In the genomic region with DNA sequence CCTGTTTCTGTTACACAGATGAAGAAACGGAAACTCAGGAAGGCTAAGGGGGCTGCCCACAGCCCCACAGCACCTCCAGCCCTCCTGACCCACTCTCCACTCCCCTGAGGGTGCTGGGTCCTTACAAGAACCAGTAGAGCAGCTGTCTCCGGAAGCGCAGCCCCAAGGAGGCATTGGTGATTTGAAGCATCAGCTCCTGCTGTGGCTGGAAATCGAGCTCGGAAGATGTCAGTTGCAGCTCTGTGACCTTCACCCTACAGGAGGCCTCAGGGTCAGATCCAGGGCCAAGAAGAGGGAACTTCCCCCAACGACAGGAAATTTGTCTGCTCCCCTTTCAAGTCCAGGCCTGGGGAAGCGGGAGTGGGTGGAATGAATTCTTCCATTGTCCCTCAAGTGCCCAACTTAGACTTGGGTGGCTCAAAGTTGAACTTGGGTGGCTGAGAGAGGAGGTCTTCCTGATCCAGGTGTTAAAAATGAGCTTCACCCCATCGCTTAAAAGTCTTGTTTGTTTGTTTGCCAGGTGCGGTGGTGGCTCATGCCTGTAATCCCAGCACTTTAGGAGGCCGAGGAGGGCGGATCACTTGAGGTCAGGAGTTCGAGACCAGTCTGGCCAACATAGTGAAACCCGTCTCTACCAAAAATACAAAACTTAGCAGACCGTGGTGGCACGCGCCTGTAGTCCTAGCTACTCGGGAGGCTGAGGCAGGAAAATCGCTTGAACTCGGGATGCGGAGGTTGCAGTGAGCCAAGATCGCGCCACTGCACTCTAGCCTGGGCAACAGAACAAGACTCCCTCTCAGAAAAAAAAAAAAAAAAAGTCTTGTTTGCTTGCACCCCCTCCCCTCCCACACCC, we compare ENCODE assay signal across 8 cellular contexts. TPM values are rescaled to one million over a fixed set of nuclear protein-coding genes. Genes with fewer than 3 reads are reported as not detected.
DNase-seq lines count a peak whose midpoint lies in the region; ATAC-seq, FAIRE-seq and TF ChIP-seq lines count a peak whose summit lies in the region.

No MANE protein-coding gene starts in this region.

- FAIRE-seq in D721Med (lab: Jason Lieb, UNC): no peak

- H3K9ac ChIP-seq in HUES6 (ENCODE audit: low read length): no peak overlapping the region

- no peak overlapping the region for H3K27ac ChIP-seq in HUES6 (ENCODE audit: low read depth, low read length)
- H3K27ac ChIP-seq in naive thymus-derived CD4-positive, alpha-beta T cell (ENCODE audit: low read depth, low read length): no peak overlapping the region

- CTCF ChIA-PET in AG04449 (lab: Yijun Ruan, JAX): interaction anchor here (1.0 to 3.7 kb wide), 4 partner anchors 16 to 111 kb away, joined by 3 to 22 read pairs (median 6); partner anchors contain the start of genes CTSA and NEURL2
- CTCF ChIA-PET in naive thymus-derived CD4-positive, alpha-beta T cell (lab: Charles Lee): no interaction called here

- no peaks in the 10 kb centered on the region for H3K9me3 ChIP-seq in HUES6 (ENCODE audit: control insufficient read depth, insufficient read depth, low read depth, low read length)
- H3K9me3 ChIP-seq in naive thymus-derived CD4-positive, alpha-beta T cell (ENCODE audit: control insufficient read depth in 2 of 3, low read length in 3 of 3): no peaks in the 10 kb centered on the region

- no peaks in the 10 kb centered on the region for H3K27me3 ChIP-seq in HUES6 (ENCODE audit: control insufficient read depth, insufficient read depth, low read length)
- H3K27me3 ChIP-seq in naive thymus-derived CD4-positive, alpha-beta T cell (ENCODE audit: control insufficient read depth in 2 of 2, insufficient read depth in 2 of 2, low read length in 2 of 2): no peaks in the 10 kb centered on the region

- peak overlapping the region; percentile 23 for H3K4me3 ChIP-seq in AG04449 (ENCODE audit: low read depth, low read length)
- peak overlapping the region; percentile 38 for H3K4me3 ChIP-seq in HUES6 (ENCODE audit: low read depth, low read length)
- peak overlapping the region; percentile 18 for H3K4me3 ChIP-seq in astrocyte of the cerebellum (ENCODE audit: low read depth, low read length)
- peak overlapping the region; percentile 76 for H3K4me3 ChIP-seq in naive thymus-derived CD4-positive, alpha-beta T cell (ENCODE audit: low read length)

- H3K36me3 ChIP-seq in HUES6 (ENCODE audit: control insufficient read depth, insufficient read depth, low read length): peaks cover 40% of the 10 kb centered on the region
- H3K36me3 ChIP-seq in naive thymus-derived CD4-positive, alpha-beta T cell (ENCODE audit: control insufficient read depth in 2 of 3, insufficient read depth in 3 of 3, low read length in 3 of 3): no peaks in the 10 kb centered on the region

- in situ Hi-C loops in astrocyte of the cerebellum (cut with HindIII; ENCODE audit: low sequenced_read_pairs): no loop called here

- ATAC-seq in naive thymus-derived CD4-positive, alpha-beta T cell: no peak

- intact Hi-C loops in naive thymus-derived CD4-positive, alpha-beta T cell (cut with micrococcal nuclease): loop anchor here in 1 of 2 donors (2.0 kb wide), 1 partner anchor 63 kb away; the partner anchor contains the start of gene ZNF335

- peaks cover 0 to 18% (median 10%) of the 10 kb centered on the region in 5 donors for H3K27me3 Mint-ChIP-seq in naive thymus-derived CD4-positive, alpha-beta T cell

- TF ChIP-seq CTCF in AG04449 (IDR thresholded peaks at IDR 0.05; ENCODE audit: insufficient read depth, low read length, missing control alignments): no peak
- TF ChIP-seq CTCF in astrocyte of the cerebellum (IDR thresholded peaks at IDR 0.05; ENCODE audit: low read depth, low read length, missing control alignments): no peak
- no peak for TF ChIP-seq CTCF in D721Med (IDR thresholded peaks at IDR 0.05; ENCODE audit: insufficient read depth, missing control alignments)

- POLR2A ChIA-PET in AG04449 (lab: Yijun Ruan, JAX): interaction anchor here (0.7 kb wide), 1 partner anchor 24 kb away, joined by 3 read pairs; the partner anchor contains the start of gene PCIF1
- POLR2A ChIA-PET in naive thymus-derived CD4-positive, alpha-beta T cell (lab: Charles Lee): interaction anchor here (3.2 kb wide), 1 partner anchor 24 kb away, joined by 18 read pairs; the partner anchor contains the start of gene PCIF1

- no peaks in the 10 kb centered on the region for H3K36me3 Mint-ChIP-seq in naive thymus-derived CD4-positive, alpha-beta T cell

- H3K4me1 ChIP-seq in HUES6 (ENCODE audit: control insufficient read depth, insufficient read depth, low read length): peaks cover 5% of the 10 kb centered on the region
- H3K4me1 ChIP-seq in naive thymus-derived CD4-positive, alpha-beta T cell (ENCODE audit: control insufficient read depth in 2 of 2, insufficient read depth in 2 of 2, low read length in 2 of 2): peaks cover 13 to 17% of the 10 kb centered on the region in 2 donors

- H3K4me3 Mint-ChIP-seq in naive thymus-derived CD4-positive, alpha-beta T cell: peak overlapping the region; percentile 34 to 83 (median 80)

- peaks cover 0 to 21% (median 16%) of the 10 kb centered on the region in 7 donors for H3K4me1 Mint-ChIP-seq in naive thymus-derived CD4-positive, alpha-beta T cell

- H3K27ac Mint-ChIP-seq in naive thymus-derived CD4-positive, alpha-beta T cell: peak overlapping the region in 3 of 9 donors; percentile 40 to 69 (median 67)

- no peaks in the 10 kb centered on the region for H3K9me3 Mint-ChIP-seq in naive thymus-derived CD4-positive, alpha-beta T cell

- DNase-seq in AG04449 (ENCODE audit: low read depth, low spot score) (no peak), astrocyte of the cerebellum (ENCODE audit: low read depth) (no peak), D721Med (ENCODE audit: insufficient read length, low spot score) (no peak), NCI-H2107 (lab: John Stamatoyannopoulos, UW) (no peak), GDM1 (lab: John Stamatoyannopoulos, UW) (no peak)
- DNase-seq in naive thymus-derived CD4-positive, alpha-beta T cell: no peak
- DNase-seq in stimulated activated CD4-positive, alpha-beta T cell treated with anti-CD3 and anti-CD28 coated beads, Interleukin-4, amount 100 ng/mL, for 1 hour: no peak

RNA-seq across cellular contexts. Expression of gene PLTP, which starts 1.9 kb away (rescaled TPM):
- total RNA-seq in naive thymus-derived CD4-positive, alpha-beta T cell: under 1 TPM in 4 of 5 experiments, not detected in 1; 0.31 to 0.44 (median 0.37) TPM
- polyA plus RNA-seq in naive thymus-derived CD4-positive, alpha-beta T cell: not detected

RNA-seq across cellular contexts. Expression of gene CTSA, which starts 18.9 kb away (rescaled TPM):
- total RNA-seq in naive thymus-derived CD4-positive, alpha-beta T cell: 100 to 1,000 TPM in 1 of 5 experiments, 10 to 100 TPM in 4; 60.5 to 151 (median 65.1) TPM
- polyA plus RNA-seq in naive thymus-derived CD4-positive, alpha-beta T cell: 10 to 100 TPM; 59.6 to 74.7 TPM

RNA-seq across cellular contexts. Expression of gene NEURL2, which starts 19.0 kb away (rescaled TPM):
- 1 to 10 TPM; 1.2 to 5.3 (median 4.0) TPM for total RNA-seq in naive thymus-derived CD4-positive, alpha-beta T cell
- 1 to 10 TPM in 1 of 2 donors, under 1 TPM in 1; 0.69 to 4.0 TPM for polyA plus RNA-seq in naive thymus-derived CD4-positive, alpha-beta T cell

RNA-seq across cellular contexts. Expression of gene SPATA25, which starts 22.6 kb away (rescaled TPM):
- 1 to 10 TPM; 1.0 to 3.9 (median 1.2) TPM for total RNA-seq in naive thymus-derived CD4-positive, alpha-beta T cell
- not detected for polyA plus RNA-seq in naive thymus-derived CD4-positive, alpha-beta T cell

RNA-seq across cellular contexts. Expression of gene PCIF1, which starts 24.4 kb away (rescaled TPM):
- 10 to 100 TPM; 42.3 to 79.6 (median 67.0) TPM for total RNA-seq in naive thymus-derived CD4-positive, alpha-beta T cell
- 100 to 1,000 TPM in 1 of 2 donors, 10 to 100 TPM in 1; 68.7 to 130 TPM for polyA plus RNA-seq in naive thymus-derived CD4-positive, alpha-beta T cell

Comparison
In these comparisons a context has a peak if more than half of its experiments do, and no peak if none do; other contexts are left out.
1. H3K4me3 ChIP-seq: peak in every context shown above with its lines; median percentile 76 in naive thymus-derived CD4-positive, alpha-beta T cell; 38 in HUES6; 23 in AG04449; 18 in astrocyte of the cerebellum.